ENCODE assay signal across 1 cellular context in genomic region chr10:17029581-17030271, GRCh38.
A peak's percentile ranks its signal among the peaks of the same experiment; 100 is the strongest.
TF ChIP-seq lines count a peak whose summit lies in the region.

No MANE protein-coding gene starts in this region.

TF ChIP-seq in K562, 482 proteins besides CTCF, POLR2A, EP300 and RAD21 (continued from another document and continues in another):
- peak; percentile 80 for TF ChIP-seq SMAD4 (CRISPR knock-in tag; conservative IDR thresholded peaks at IDR 0.05)
- TF ChIP-seq ZNF134 (CRISPR knock-in tag; conservative IDR thresholded peaks at IDR 0.05), result no peak
- 0 out of 2 replicates have a peak, but pooled peaks have one; percentile 25 for TF ChIP-seq PYGO2 (tag; IDR thresholded peaks at IDR 0.05)
- no peak for TF ChIP-seq TFE3 (CRISPR knock-in tag; IDR thresholded peaks at IDR 0.05)
- no peak for TF ChIP-seq TOE1 (IDR thresholded peaks at IDR 0.05; ENCODE audit: borderline replicate concordance)
- TF ChIP-seq TOE1 (CRISPR knock-in tag; IDR thresholded peaks at IDR 0.05; ENCODE audit: borderline replicate concordance, low read depth), result no peak
- no peak for TF ChIP-seq HCFC1 (IDR thresholded peaks at IDR 0.05; ENCODE audit: low read depth, low read length)
- no peak for TF ChIP-seq ZNF668 (CRISPR knock-in tag; IDR thresholded peaks at IDR 0.05)
- no peak for TF ChIP-seq ZNF551 (CRISPR knock-in tag; IDR thresholded peaks at IDR 0.05)
- peak; percentile 80 for TF ChIP-seq NEUROD1 (IDR thresholded peaks at IDR 0.05; ENCODE audit: borderline replicate concordance, low read depth, low read length, partially characterized antibody)
- no peak for TF ChIP-seq CBX8 (IDR thresholded peaks at IDR 0.05; ENCODE audit: borderline replicate concordance, extremely low read depth, low read depth, low read length, poor library complexity, severe bottlenecking)
- TF ChIP-seq ZNF75A (CRISPR knock-in tag; IDR thresholded peaks at IDR 0.05), result no peak
- no peak for TF ChIP-seq HMGXB4 (CRISPR knock-in tag; IDR thresholded peaks at IDR 0.05)
- 0 out of 4 replicates have a peak, but pooled peaks of 1 of the 2 experiments have one; percentile 31 for TF ChIP-seq ZMIZ1 (IDR thresholded peaks at IDR 0.05; ENCODE audit: low read depth in 2 of 2, low read length in 2 of 2)
- TF ChIP-seq BCOR (IDR thresholded peaks at IDR 0.05), result no peak
- TF ChIP-seq THRAP3 (IDR thresholded peaks at IDR 0.05; ENCODE audit: borderline replicate concordance), result no peak
- no peak for TF ChIP-seq KHSRP (IDR thresholded peaks at IDR 0.05)
- TF ChIP-seq ZNF717 (CRISPR knock-in tag; IDR thresholded peaks at IDR 0.05), result no peak
- no peak for TF ChIP-seq ZNF780A (CRISPR knock-in tag; IDR thresholded peaks at IDR 0.05)
- peak in 1 of 2 experiments; percentile 94; a peak in 2 of 4 replicates for TF ChIP-seq HDAC1 (IDR thresholded peaks at IDR 0.05)
- TF ChIP-seq E2F3 (CRISPR knock-in tag; IDR thresholded peaks at IDR 0.05), result no peak
- TF ChIP-seq MBD2 (IDR thresholded peaks at IDR 0.05; ENCODE audit: borderline replicate concordance, low read depth), result peak; percentile 77
- TF ChIP-seq ZNF407 (IDR thresholded peaks at IDR 0.05; ENCODE audit: low read depth), result no peak
- TF ChIP-seq NR3C1 (CRISPR knock-in tag; IDR thresholded peaks at IDR 0.05), result no peak
- TF ChIP-seq ELK3 (CRISPR knock-in tag; IDR thresholded peaks at IDR 0.05), result no peak
- TF ChIP-seq ZNF518B (CRISPR knock-in tag; IDR thresholded peaks at IDR 0.05), result no peak
- no peak for TF ChIP-seq TARDBP (IDR thresholded peaks at IDR 0.05)
- TF ChIP-seq ZBTB49 (CRISPR knock-in tag; IDR thresholded peaks at IDR 0.05; ENCODE audit: borderline replicate concordance), result no peak
